In the genomic region with DNA sequence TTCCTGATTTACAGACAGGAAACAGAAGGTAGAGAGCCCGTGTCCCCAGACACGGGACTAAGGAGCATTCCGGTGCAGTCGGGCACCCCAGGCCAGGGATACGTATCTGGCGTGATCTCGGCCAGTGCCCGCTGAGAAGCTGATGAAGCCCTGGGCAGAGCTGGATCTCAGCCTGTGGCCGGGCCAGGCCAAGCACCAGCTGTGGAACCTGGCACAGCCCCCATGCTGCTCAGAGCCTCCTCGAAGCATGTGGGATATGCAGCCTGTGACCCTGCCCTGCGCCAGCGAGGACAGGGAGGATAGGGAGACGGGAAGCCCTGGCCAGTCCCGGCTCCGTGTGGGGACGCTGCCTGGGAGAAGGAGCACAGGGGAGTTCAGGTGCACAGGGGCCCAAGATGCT, we compare ENCODE assay signal across 25 cellular contexts. TPM values are rescaled to one million over a fixed set of nuclear protein-coding genes. Genes with fewer than 3 reads are reported as not detected.
DNase-seq lines count a peak whose midpoint lies in the region; ATAC-seq, FAIRE-seq and TF ChIP-seq lines count a peak whose summit lies in the region.
"Had no signal": no experiment of that assay in that cellular context is flagged by ENCODE, and none has a peak within 500 bp of the region (broad histone marks: within the 10 kb centered on the region; RNA-seq: fewer than 3 reads in every experiment).

No MANE protein-coding gene starts in this region.

- H3K27ac ChIP-seq in liver (ENCODE audit: low read depth in 1 of 2, low read length in 2 of 2) (peak overlapping the region in 1 of 2 donors; percentile 45), HepG2 (ENCODE audit: extremely low read length, insufficient read depth, low read length) (no peak overlapping the region), gastroesophageal sphincter (no peak overlapping the region), neural progenitor cell (no peak overlapping the region), vagina (peak overlapping the region; percentile 16), brain microvascular endothelial cell (no peak overlapping the region)
- H3K27ac ChIP-seq: colonic mucosa, SK-N-MC, upper lobe of right lung had no signal

- H3K4me3 Mint-ChIP-seq in neural progenitor cell, result no peak overlapping the region
- H3K4me3 Mint-ChIP-seq: brain, CD14-positive monocyte, endodermal cell had no signal

- intact Hi-C loops in HepG2 (cut with micrococcal nuclease; ENCODE audit: unreplicated experiment), result no loop called here
- intact Hi-C loops in vagina (cut with DNase I), result no loop called here

- H3K36me3 ChIP-seq in liver (ENCODE audit: control insufficient read depth in 4 of 4, insufficient read depth in 3 of 4, low read depth in 1 of 4, low read length in 3 of 4) (no peaks in the 10 kb centered on the region), HepG2 (replicated peaks in 1 of 2; ENCODE audit: control insufficient read depth in 1 of 2, insufficient read depth in 2 of 2, low read length in 2 of 2) (peaks cover 2 to 18% of the 10 kb centered on the region in 2 experiments; a peak in 4 of 5 replicates), gastroesophageal sphincter (no peaks in the 10 kb centered on the region), neural progenitor cell (no peaks in the 10 kb centered on the region), vagina (peaks cover 0 to 4% of the 10 kb centered on the region in 2 donors), brain microvascular endothelial cell (replicated peaks) (no peaks in the 10 kb centered on the region)
- H3K36me3 ChIP-seq: colonic mucosa, upper lobe of right lung had no signal

- H4K20me1 ChIP-seq in HepG2 (ENCODE audit: insufficient read depth, low read length) (peaks cover 5% of the 10 kb centered on the region; the same call in 1 of the 2 replicates), neural progenitor cell (ENCODE audit: low read depth) (peaks cover 4% of the 10 kb centered on the region)

- 32% methylated on average over 16 of the region's 16 CpGs for WGBS in liver
- 92% methylated on average over 14 of the region's 16 CpGs for WGBS in HepG2 (ENCODE audit: low lambda C conversion rate)
- WGBS in gastroesophageal sphincter (ENCODE audit: low coverage in 1 of 2), 2 donors, result 91% methylated on average over 8 of the region's 16 CpGs; no CpG with 5 or more reads in 1 of the 2 donors

- H3K4me1 Mint-ChIP-seq in neural progenitor cell, result peaks cover 2% of the 10 kb centered on the region

- TF ChIP-seq RAD21 in liver (IDR thresholded peaks at IDR 0.05), result no peak
- no peak for TF ChIP-seq RAD21 in HepG2 (CRISPR knock-in tag; IDR thresholded peaks at IDR 0.05)

- in situ Hi-C loops in HepG2 (cut with HindIII; ENCODE audit: extremely low pct_ligation_motif_present, low pct_unique_long_range_greater_than_20kb), result no loop called here
- in situ Hi-C loops in brain microvascular endothelial cell (cut with HindIII; ENCODE audit: low pct_ligation_motif_present, low sequenced_read_pairs), result no loop called here

- no peak for TF ChIP-seq CTCF in liver (IDR thresholded peaks at IDR 0.05; ENCODE audit: low read depth, low read length, missing input control)
- no peak for TF ChIP-seq CTCF in HepG2 (CRISPR knock-in tag; IDR thresholded peaks at IDR 0.05)
- no peak for TF ChIP-seq CTCF in gastroesophageal sphincter (IDR thresholded peaks at IDR 0.05)
- no peak for TF ChIP-seq CTCF in neural progenitor cell (IDR thresholded peaks at IDR 0.05)
- no peak for TF ChIP-seq CTCF in vagina (IDR thresholded peaks at IDR 0.05)
- no peak for TF ChIP-seq CTCF in brain microvascular endothelial cell (IDR thresholded peaks at IDR 0.05; ENCODE audit: low read depth, low read length, missing control alignments)

- H3K4me1 ChIP-seq in liver (ENCODE audit: control insufficient read depth in 4 of 4, insufficient read depth in 4 of 4, low read length in 3 of 4) (peaks cover 26 to 57% (median 43%) of the 10 kb centered on the region in 4 donors), HepG2 (ENCODE audit: insufficient read depth, low read length) (peaks cover 35% of the 10 kb centered on the region), gastroesophageal sphincter (no peaks in the 10 kb centered on the region), neural progenitor cell (peaks cover 6% of the 10 kb centered on the region), vagina (peaks cover 43% of the 10 kb centered on the region)

- H3K9me3 ChIP-seq in liver (ENCODE audit: control insufficient read depth in 4 of 4, low read length in 3 of 4) (no peaks in the 10 kb centered on the region), HepG2 (ENCODE audit: low read length) (no peaks in the 10 kb centered on the region), gastroesophageal sphincter (no peaks in the 10 kb centered on the region), neural progenitor cell (ENCODE audit: low read depth) (no peaks in the 10 kb centered on the region), vagina (no peaks in the 10 kb centered on the region)
- H3K9me3 ChIP-seq: colonic mucosa, upper lobe of right lung had no signal

- no peaks in the 10 kb centered on the region for H3K9me3 Mint-ChIP-seq in neural progenitor cell
- H3K9me3 Mint-ChIP-seq: brain, CD14-positive monocyte, endodermal cell had no signal

- DNase-seq in HepG2 (ENCODE audit: low spot score) (no peak), neural progenitor cell (ENCODE audit: low spot score) (no peak), vagina (ENCODE audit: extremely low spot score in 2 of 2) (no peak), D341Med (ENCODE audit: low spot score) (no peak), brain microvascular endothelial cell (no peak), NCI-H2081 treated with DMSO at 0.1 percent for 48 hours (lab: John Stamatoyannopoulos, UW) (no peak)
- DNase-seq: activated CD4-positive, alpha-beta T cell treated with anti-CD3 and anti-CD28 coated beads, Interleukin-2, amount 50 U/mL, for 1 hour; activated CD8-positive, alpha-beta memory T cell treated with anti-CD3 and anti-CD28 coated beads, Interleukin-2, amount 50 U/mL, for 48 hours; activated effector memory CD4-positive, alpha-beta T cell treated with Interleukin-2 at 50 U/mL for 16 hours; colonic mucosa; DMS79; endodermal cell; Karpas-422; midbrain; NCI-H187; stimulated activated CD4-positive, alpha-beta T cell treated with anti-CD3 and anti-CD28 coated beads, Interleukin-12 subunit alpha, Interleukin-12 subunit beta, amount 100 ng/mL, for 4 hours; T-helper 2 cell; upper lobe of right lung had no signal

- TF ChIP-seq POLR2A in HepG2 (IDR thresholded peaks at IDR 0.05; ENCODE audit: insufficient read depth in 1 of 2, low read depth in 2 of 2, low read length in 2 of 2), result no peak
- no peak for TF ChIP-seq POLR2A in gastroesophageal sphincter (IDR thresholded peaks at IDR 0.05)
- TF ChIP-seq POLR2A in vagina (IDR thresholded peaks at IDR 0.05), result no peak

- H3K27me3 ChIP-seq in liver (ENCODE audit: control insufficient read depth in 4 of 4, insufficient read depth in 4 of 4, low read length in 3 of 4) (no peaks in the 10 kb centered on the region), HepG2 (ENCODE audit: control insufficient read depth in 1 of 2, insufficient read depth in 2 of 2, low read length in 2 of 2) (no peaks in the 10 kb centered on the region), gastroesophageal sphincter (peaks cover 14% of the 10 kb centered on the region), neural progenitor cell (no peaks in the 10 kb centered on the region), vagina (no peaks in the 10 kb centered on the region), brain microvascular endothelial cell (replicated peaks) (no peaks in the 10 kb centered on the region)
- H3K27me3 ChIP-seq: colonic mucosa, upper lobe of right lung had no signal

- CTCF ChIA-PET in HepG2 (lab: Yijun Ruan, JAX; ENCODE audit: low intra/inter-chr PET ratio, low total read pairs), result no interaction called here

- H3K9ac ChIP-seq in liver (ENCODE audit: low read depth in 1 of 2, low read length in 2 of 2) (no peak overlapping the region), HepG2 (ENCODE audit: insufficient read depth, low read depth, low read length) (no peak overlapping the region), neural progenitor cell (no peak overlapping the region)

- H3K4me3 ChIP-seq in liver (ENCODE audit: low read depth in 1 of 3, low read length in 3 of 3) (no peak overlapping the region), HepG2 (replicated peaks in 1 of 3; ENCODE audit: insufficient read depth in 1 of 3, low read depth in 2 of 3, low read length in 3 of 3) (no peak overlapping the region), gastroesophageal sphincter (no peak overlapping the region), neural progenitor cell (no peak overlapping the region), vagina (no peak overlapping the region), brain microvascular endothelial cell (ENCODE audit: low read depth, low read length) (no peak overlapping the region)
- H3K4me3 ChIP-seq: colonic mucosa, SK-N-MC, upper lobe of right lung had no signal

- H3K79me2 ChIP-seq in HepG2 (ENCODE audit: insufficient read depth, low read length) (peaks cover 4% of the 10 kb centered on the region), neural progenitor cell (ENCODE audit: low read depth) (no peaks in the 10 kb centered on the region)

- TF ChIP-seq EP300 in HepG2 (IDR thresholded peaks at IDR 0.05; ENCODE audit: low read depth in 2 of 2, low read length in 2 of 2) (no peak), HepG2 (CRISPR knock-in tag; IDR thresholded peaks at IDR 0.05; ENCODE audit: borderline replicate concordance) (no peak), gastroesophageal sphincter (IDR thresholded peaks at IDR 0.05) (no peak)

- no peaks in the 10 kb centered on the region for H3K36me3 Mint-ChIP-seq in neural progenitor cell
- H3K36me3 Mint-ChIP-seq: brain, CD14-positive monocyte had no signal

- H2AFZ ChIP-seq in HepG2 (ENCODE audit: low read length), result no peak overlapping the region
- H2AFZ ChIP-seq in neural progenitor cell (replicated peaks), result no peak overlapping the region

- no TSS peak for BruUV-seq in HepG2 (replicated peaks; lab: Mats Ljungman, UMichigan)

- H3K27ac Mint-ChIP-seq in neural progenitor cell, result peak overlapping the region; percentile 14
- H3K27ac Mint-ChIP-seq: endodermal cell had no signal

- no peak for FAIRE-seq in HepG2 (lab: Jason Lieb, UNC)

- H3F3A ChIP-seq in neural progenitor cell (ENCODE audit: low read depth), result no peaks in the 10 kb centered on the region

- POLR2A ChIA-PET in HepG2 (lab: Yijun Ruan, JAX), result no interaction called here

- H3K4me2 ChIP-seq in HepG2 (ENCODE audit: low read depth, low read length), result no peak overlapping the region
- H3K4me2 ChIP-seq in neural progenitor cell, result no peak overlapping the region

- ATAC-seq in HepG2, result no peak
- ATAC-seq in gastroesophageal sphincter, result peak; percentile 12

- no peaks in the 10 kb centered on the region for H3K27me3 Mint-ChIP-seq in neural progenitor cell (ENCODE audit: insufficient read depth, low read depth)

RNA-seq across cellular contexts. Expression of a gene that starts 10.2 kb away (rescaled TPM):
- total RNA-seq in liver (10 to 100 TPM; 20.5 to 49.1 TPM), HepG2 (2016; rRNA removed; fragmentation: Illumina TruSeq; extraction: Trizol) (19.4 and 27.5 TPM in 2 replicates), gastroesophageal sphincter (1 to 10 TPM; 4.2 to 9.8 (median 7.1) TPM), neural progenitor cell (ENCODE audit: low replicate concordance) (4.0 and 18.6 TPM in 2 replicates), vagina (36.8 TPM)
- polyA plus RNA-seq in liver (10 to 100 TPM; 11.5 to 18.1 TPM), HepG2 (2011; rRNA removed) (11.6 and 14.2 TPM in 2 replicates)
- total RNA-seq in HepG2 (2016; cell fraction: cytosol; rRNA removed; fragmentation: Illumina TruSeq; extraction: Trizol; ENCODE audit: low read depth), result 11.8 and 14.1 TPM in 2 replicates
- 18.0 and 27.8 TPM in 2 replicates for total RNA-seq in HepG2 (2016; cell fraction: insoluble cytoplasmic fraction; rRNA removed; fragmentation: Illumina TruSeq; extraction: Trizol)
- 20.5 and 24.3 TPM in 2 replicates for total RNA-seq in HepG2 (2016; cell fraction: membrane; rRNA removed; fragmentation: Illumina TruSeq; extraction: Trizol)
- 29.0 and 30.8 TPM in 2 replicates for total RNA-seq in HepG2 (2016; cell fraction: nucleus; rRNA removed; fragmentation: Illumina TruSeq; extraction: Trizol)
- polyA plus RNA-seq in HepG2 (2011; cell fraction: cytosol; rRNA removed), result 10.6 and 15.7 TPM in 2 replicates
- 37.8 and 39.5 TPM in 2 replicates for polyA plus RNA-seq in HepG2 (2011; cell fraction: nucleus; rRNA removed)
- polyA plus RNA-seq in HepG2 (2012), result 9.0 and 15.0 TPM in 2 replicates
- 15.7 and 19.9 TPM in 2 replicates for polyA plus RNA-seq in HepG2 (2016; cell fraction: cytosol; fragmentation: Illumina TruSeq; extraction: Trizol; ENCODE audit: low read depth)
- 27.0 and 28.3 TPM in 2 replicates for polyA plus RNA-seq in HepG2 (2016; cell fraction: insoluble cytoplasmic fraction; fragmentation: Illumina TruSeq; extraction: Trizol; ENCODE audit: low read depth)
- polyA plus RNA-seq in HepG2 (2016; cell fraction: membrane; fragmentation: Illumina TruSeq; extraction: Trizol; ENCODE audit: low read depth), result 23.3 and 25.4 TPM in 2 replicates
- polyA plus RNA-seq in HepG2 (2016; cell fraction: nucleus; fragmentation: Illumina TruSeq; extraction: Trizol; ENCODE audit: insufficient read depth, low read depth), result 52.2 and 53.0 TPM in 2 replicates
- polyA minus RNA-seq in HepG2 (2011; rRNA and poly(A)+ RNA removed; ENCODE audit: low replicate concordance), result 23.9 and 28.6 TPM in 2 replicates
- 6.8 and 9.5 TPM in 2 replicates for polyA minus RNA-seq in HepG2 (2011; cell fraction: cytosol; rRNA and poly(A)+ RNA removed)
- 24.1 and 24.2 TPM in 2 replicates for polyA minus RNA-seq in HepG2 (2011; cell fraction: nucleus; rRNA and poly(A)+ RNA removed)

RNA-seq across cellular contexts. Expression of a gene that starts 40.2 kb away (rescaled TPM):
- total RNA-seq in liver (1 to 10 TPM in 1 of 2 donors, under 1 TPM in 1; 0.84 to 1.8 TPM), HepG2 (2016; rRNA removed; fragmentation: Illumina TruSeq; extraction: Trizol) (0.07 and 0.17 TPM in 2 replicates), gastroesophageal sphincter (1 to 10 TPM in 1 of 4 donors, under 1 TPM in 1, not detected in 2; 0.31 to 1.6 TPM), neural progenitor cell (ENCODE audit: low replicate concordance) (3.0 and 8.9 TPM in 2 replicates), vagina (9.3 TPM)
- polyA plus RNA-seq in liver (1 to 10 TPM in 1 of 2 donors, under 1 TPM in 1; 0.58 to 1.4 TPM), HepG2 (2011; rRNA removed) (0.72 TPM in 1 of 2 replicates, not detected in the other)
- total RNA-seq in HepG2 (2016; cell fraction: cytosol; rRNA removed; fragmentation: Illumina TruSeq; extraction: Trizol; ENCODE audit: low read depth), result 0.20 TPM in 1 of 2 replicates, not detected in the other
- 0.11 TPM in 1 of 2 replicates, not detected in the other for total RNA-seq in HepG2 (2016; cell fraction: insoluble cytoplasmic fraction; rRNA removed; fragmentation: Illumina TruSeq; extraction: Trizol)
- 0.25 and 0.45 TPM in 2 replicates for total RNA-seq in HepG2 (2016; cell fraction: membrane; rRNA removed; fragmentation: Illumina TruSeq; extraction: Trizol)
- not detected in 2 replicates for total RNA-seq in HepG2 (2016; cell fraction: nucleus; rRNA removed; fragmentation: Illumina TruSeq; extraction: Trizol)
- polyA plus RNA-seq in HepG2 (2011; cell fraction: cytosol; rRNA removed), result 0.05 TPM in 1 of 2 replicates, not detected in the other
- polyA plus RNA-seq in HepG2 (2011; cell fraction: nucleus; rRNA removed), result 0.09 TPM in 1 of 2 replicates, not detected in the other
- not detected in 2 replicates for polyA plus RNA-seq in HepG2 (2012)
- polyA plus RNA-seq in HepG2 (2016; cell fraction: cytosol; fragmentation: Illumina TruSeq; extraction: Trizol; ENCODE audit: low read depth), result 0.15 TPM in 1 of 2 replicates, not detected in the other
- 0.32 TPM in 1 of 2 replicates, not detected in the other for polyA plus RNA-seq in HepG2 (2016; cell fraction: insoluble cytoplasmic fraction; fragmentation: Illumina TruSeq; extraction: Trizol; ENCODE audit: low read depth)
- polyA plus RNA-seq in HepG2 (2016; cell fraction: membrane; fragmentation: Illumina TruSeq; extraction: Trizol; ENCODE audit: low read depth), result 0.06 TPM in 1 of 2 replicates, not detected in the other
- polyA plus RNA-seq in HepG2 (2016; cell fraction: nucleus; fragmentation: Illumina TruSeq; extraction: Trizol; ENCODE audit: insufficient read depth, low read depth), result not detected in 2 replicates
- 0.08 and 0.91 TPM in 2 replicates for polyA minus RNA-seq in HepG2 (2011; rRNA and poly(A)+ RNA removed; ENCODE audit: low replicate concordance)
- not detected in 2 replicates for polyA minus RNA-seq in HepG2 (2011; cell fraction: cytosol; rRNA and poly(A)+ RNA removed)
- not detected in 2 replicates for polyA minus RNA-seq in HepG2 (2011; cell fraction: nucleus; rRNA and poly(A)+ RNA removed)
- total RNA-seq: A673, RPMI7951 had no signal
- polyA plus RNA-seq: CD14-positive monocyte had no signal
